In the genomic region with DNA sequence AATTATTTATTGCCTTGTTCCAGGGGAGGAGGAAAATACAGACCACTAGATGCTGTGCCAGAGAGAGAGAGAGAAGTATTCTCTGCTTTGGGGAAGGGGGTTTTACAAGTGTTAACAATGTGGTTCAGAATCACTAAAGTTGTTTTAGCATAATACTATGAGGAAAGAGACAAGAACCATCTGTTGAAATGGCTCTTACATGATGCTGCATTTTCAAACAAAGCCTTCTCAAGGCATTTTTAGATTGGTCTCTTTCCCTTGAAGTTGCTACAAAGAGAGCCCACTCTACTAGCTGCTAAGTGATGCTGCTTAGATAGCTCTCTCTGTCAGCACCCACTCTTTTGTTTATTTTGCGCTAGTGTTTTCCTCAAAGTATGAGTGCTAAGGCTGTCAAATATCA, we compare ENCODE assay signal across 1 cellular context.
TF ChIP-seq lines count a peak whose summit lies in the region.

No MANE protein-coding gene starts in this region.

TF ChIP-seq in H1, 55 proteins besides CTCF, POLR2A, EP300 and RAD21:
- no peak for TF ChIP-seq SIX5 (IDR thresholded peaks at IDR 0.05; ENCODE audit: low read depth, low read length)
- no peak for TF ChIP-seq SP4 (IDR thresholded peaks at IDR 0.05; ENCODE audit: low read length)
- TF ChIP-seq KDM1A (IDR thresholded peaks at IDR 0.05; ENCODE audit: borderline replicate concordance, low read length): no peak
- TF ChIP-seq CHD2 (IDR thresholded peaks at IDR 0.05; ENCODE audit: low read length): no peak
